ENCODE assay signal across 9 cellular contexts in the genomic region with DNA sequence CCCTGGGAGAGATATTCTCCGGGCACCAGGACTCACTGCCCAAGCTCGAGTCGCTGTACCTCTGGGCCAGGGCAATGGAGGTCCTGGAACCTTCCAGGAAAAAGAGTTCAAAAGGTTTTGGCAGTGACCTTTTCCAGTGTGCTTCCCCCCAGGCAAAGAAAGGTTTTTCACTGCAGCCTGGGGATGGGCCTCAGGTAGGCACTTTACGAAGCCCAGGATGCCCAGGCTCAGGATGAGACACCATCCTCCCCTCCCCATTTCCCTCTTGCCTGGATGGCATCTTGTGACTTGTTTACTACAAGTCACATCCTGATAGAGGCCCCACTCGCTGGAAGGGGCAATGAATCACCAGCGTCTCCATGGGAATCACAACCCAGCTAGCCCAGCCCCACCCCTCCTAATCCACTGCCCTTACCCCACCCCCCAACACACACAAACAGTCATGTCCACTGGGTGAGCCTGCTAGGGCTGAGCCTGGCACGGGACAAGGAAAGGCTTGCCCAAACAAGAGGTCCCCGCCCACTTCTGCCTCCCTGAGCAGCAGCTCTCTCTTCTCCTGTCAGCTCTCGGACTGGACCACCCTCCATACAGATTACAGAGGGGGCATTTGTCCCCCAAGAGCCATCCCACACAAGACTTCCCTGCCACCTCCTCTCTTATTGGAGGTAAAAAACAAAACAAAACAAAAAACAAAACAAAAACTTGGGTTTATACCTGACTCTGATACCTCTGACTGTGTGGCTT.
A peak's percentile ranks its signal among the peaks of the same experiment; 100 is the strongest.
DNase-seq lines count a peak whose midpoint lies in the region; ATAC-seq and TF ChIP-seq lines count a peak whose summit lies in the region.
"Had no signal": no experiment of that assay in that cellular context is flagged by ENCODE, and none has a peak within 500 bp of the region (broad histone marks: within the 10 kb centered on the region; RNA-seq: fewer than 3 reads in every experiment).

No MANE protein-coding gene starts in this region.

- no peak overlapping the region for H3K4me3 Mint-ChIP-seq in T-helper 1 cell treated with Interleukin-12 subunit alpha and Interleukin-12 subunit beta and Interleukin-4 antibody, amounts not matched to agents 30 μg/mL and 1 μg/mL, for 36 hours
- H3K4me3 Mint-ChIP-seq: CD4-positive, CD25-positive, alpha-beta regulatory T cell had no signal

- H3K4me3 ChIP-seq in tibial nerve = no peak overlapping the region
- H3K4me3 ChIP-seq in dorsolateral prefrontal cortex = no peak overlapping the region

- no peak for TF ChIP-seq EP300 in tibial nerve (IDR thresholded peaks at IDR 0.05)

- TF ChIP-seq CTCF in tibial nerve (IDR thresholded peaks at IDR 0.05) = no peak
- no peak for TF ChIP-seq CTCF in dorsolateral prefrontal cortex (IDR thresholded peaks at IDR 0.05 in 54 of 56, conservative IDR thresholded peaks at IDR 0.05 in 2 of 56; ENCODE audit: low read depth in 1 of 56, partially characterized antibody in 56 of 56)

- H3K27me3 ChIP-seq in tibial nerve (no peaks in the 10 kb centered on the region), dorsolateral prefrontal cortex (peaks cover 0 to 5% (median 0%) of the 10 kb centered on the region in 45 donors)

- 52 to 57% methylated on average over 9 of the region's 9 CpGs for WGBS in tibial nerve, 2 donors

- H3K4me1 ChIP-seq in tibial nerve = peaks cover 0 to 21% (median 8%) of the 10 kb centered on the region in 4 donors

- intact Hi-C loops in dorsolateral prefrontal cortex (cut with DNase I) = no loop called here

- H3K27ac ChIP-seq in tibial nerve (peak overlapping the region in 3 of 4 donors; percentile 47 to 55 (median 51)), dorsolateral prefrontal cortex (peak overlapping the region in 2 of 59 donors; percentile 1)

- peak overlapping the region; percentile 31 for H3K27ac Mint-ChIP-seq in T-helper 1 cell treated with Interleukin-12 subunit alpha and Interleukin-12 subunit beta and Interleukin-4 antibody, amounts not matched to agents 30 μg/mL and 1 μg/mL, for 36 hours
- H3K27ac Mint-ChIP-seq: CD4-positive, CD25-positive, alpha-beta regulatory T cell had no signal

- no peaks in the 10 kb centered on the region for H3K9me3 Mint-ChIP-seq in T-helper 1 cell treated with Interleukin-12 subunit alpha and Interleukin-12 subunit beta and Interleukin-4 antibody, amounts not matched to agents 30 μg/mL and 1 μg/mL, for 36 hours

- H3K36me3 ChIP-seq in tibial nerve = no peaks in the 10 kb centered on the region

- H3K4me1 Mint-ChIP-seq in T-helper 1 cell treated with Interleukin-12 subunit alpha and Interleukin-12 subunit beta and Interleukin-4 antibody, amounts not matched to agents 30 μg/mL and 1 μg/mL, for 36 hours (ENCODE audit: low read depth) = peaks cover 54% of the 10 kb centered on the region

- no peaks in the 10 kb centered on the region for H3K27me3 Mint-ChIP-seq in T-helper 1 cell treated with Interleukin-12 subunit alpha and Interleukin-12 subunit beta and Interleukin-4 antibody, amounts not matched to agents 30 μg/mL and 1 μg/mL, for 36 hours (ENCODE audit: low read depth)

- H3K9me3 ChIP-seq in tibial nerve = no peaks in the 10 kb centered on the region

- TF ChIP-seq POLR2A in tibial nerve (IDR thresholded peaks at IDR 0.05) = no peak

- DNase-seq in T-helper 1 cell (no peak), amniotic stem cell (lab: John Stamatoyannopoulos, UW) (peak; percentile 98), iris pigment epithelial cell (ENCODE audit: low read depth) (peak; percentile 97), tibial nerve (ENCODE audit: low spot score in 2 of 2) (no peak), dorsolateral prefrontal cortex (no peak)
- no peak for DNase-seq in stimulated activated CD8-positive, alpha-beta memory T cell treated with anti-CD3 and anti-CD28 coated beads, Interleukin-4, amount 100 ng/mL, for 48 hours
- DNase-seq: CD4-positive, CD25-positive, alpha-beta regulatory T cell had no signal

- peaks cover 5% of the 10 kb centered on the region for H3K36me3 Mint-ChIP-seq in T-helper 1 cell treated with Interleukin-12 subunit alpha and Interleukin-12 subunit beta and Interleukin-4 antibody, amounts not matched to agents 30 μg/mL and 1 μg/mL, for 36 hours (ENCODE audit: low read depth)
- H3K36me3 Mint-ChIP-seq: CD4-positive, CD25-positive, alpha-beta regulatory T cell had no signal

- no peak for ATAC-seq in HG02938 (IDR thresholded peaks at IDR 0.05; ENCODE audit: unreplicated experiment)

Comparison
In these comparisons a context has a peak if more than half of its experiments do, and no peak if none do; other contexts are left out.
1. DNase-seq: peak in amniotic stem cell (single experiment) and iris pigment epithelial cell (single experiment); none in T-helper 1 cell (0 of 5), tibial nerve (0 of 2), dorsolateral prefrontal cortex (0 of 10) and stimulated activated CD8-positive, alpha-beta memory T cell treated with anti-CD3 and anti-CD28 coated beads, Interleukin-4, amount 100 ng/mL, for 48 hours (single experiment).